Comparison of ENCODE assay signal across 15 cellular contexts in genomic region chr2:3868426-3868825, GRCh38.
DNase-seq lines count a peak whose midpoint lies in the region; ATAC-seq and TF ChIP-seq lines count a peak whose summit lies in the region.
"Had no signal": no experiment of that assay in that cellular context is flagged by ENCODE, and none has a peak within 500 bp of the region (broad histone marks: within the 10 kb centered on the region; RNA-seq: fewer than 3 reads in every experiment).

No MANE protein-coding gene starts in this region.

- no peak overlapping the region for H3K4me3 Mint-ChIP-seq in endodermal cell
- H3K4me3 Mint-ChIP-seq: CD14-positive monocyte; CD4-positive, alpha-beta memory T cell had no signal

- H3K9me3 ChIP-seq in heart left ventricle = no peaks in the 10 kb centered on the region
- no peaks in the 10 kb centered on the region for H3K9me3 ChIP-seq in esophagus muscularis mucosa
- no peaks in the 10 kb centered on the region for H3K9me3 ChIP-seq in osteoblast (ENCODE audit: low read depth, low read length)
- peaks cover 20% of the 10 kb centered on the region for H3K9me3 ChIP-seq in endodermal cell (ENCODE audit: control insufficient read depth, low read length)
- no peaks in the 10 kb centered on the region for H3K9me3 ChIP-seq in thyroid gland
- H3K9me3 ChIP-seq: BLaER1, HAP-1 had no signal

- H3K79me2 ChIP-seq in osteoblast (ENCODE audit: insufficient read depth, low read length) = no peaks in the 10 kb centered on the region

- no peaks in the 10 kb centered on the region for H3K36me3 ChIP-seq in heart left ventricle
- no peaks in the 10 kb centered on the region for H3K36me3 ChIP-seq in esophagus muscularis mucosa
- no peaks in the 10 kb centered on the region for H3K36me3 ChIP-seq in osteoblast (ENCODE audit: insufficient read depth, low read length)
- H3K36me3 ChIP-seq in endodermal cell (ENCODE audit: control insufficient read depth, insufficient read depth, low read length) = no peaks in the 10 kb centered on the region
- no peaks in the 10 kb centered on the region for H3K36me3 ChIP-seq in thyroid gland
- H3K36me3 ChIP-seq: BLaER1, HAP-1 had no signal

- WGBS in heart left ventricle, 4 donors = 83 to 90% (median 86%) methylated on average over 6 of the region's 6 CpGs
- WGBS in esophagus muscularis mucosa = 87% methylated on average over 6 of the region's 6 CpGs
- 92 to 98% methylated on average over 4 to 6 of the region's 6 CpGs for WGBS in endodermal cell (ENCODE audit: insufficient coverage in 1 of 2, insufficient read length in 1 of 2), 2 experiments
- WGBS in thyroid gland, 2 donors = 69 to 89% methylated on average over 6 of the region's 6 CpGs

- TF ChIP-seq CTCF in heart left ventricle (IDR thresholded peaks at IDR 0.05) = no peak
- TF ChIP-seq CTCF in esophagus muscularis mucosa (IDR thresholded peaks at IDR 0.05) = no peak
- no peak for TF ChIP-seq CTCF in osteoblast (IDR thresholded peaks at IDR 0.05; ENCODE audit: extremely low read depth, low read depth, low read length)
- no peak for TF ChIP-seq CTCF in endodermal cell (conservative IDR thresholded peaks at IDR 0.05)
- no peak for TF ChIP-seq CTCF in thyroid gland (IDR thresholded peaks at IDR 0.05)

- no peaks in the 10 kb centered on the region for H3K27me3 ChIP-seq in heart left ventricle
- H3K27me3 ChIP-seq in esophagus muscularis mucosa = no peaks in the 10 kb centered on the region
- no peaks in the 10 kb centered on the region for H3K27me3 ChIP-seq in osteoblast (ENCODE audit: insufficient read depth, low read length)
- no peaks in the 10 kb centered on the region for H3K27me3 ChIP-seq in endodermal cell (ENCODE audit: control insufficient read depth, insufficient read depth, low read length, poor library complexity, severe bottlenecking)
- no peaks in the 10 kb centered on the region for H3K27me3 ChIP-seq in thyroid gland
- H3K27me3 ChIP-seq: BLaER1 had no signal

- H3K4me3 ChIP-seq in heart left ventricle = no peak overlapping the region
- no peak overlapping the region for H3K4me3 ChIP-seq in esophagus muscularis mucosa
- H3K4me3 ChIP-seq in osteoblast (ENCODE audit: insufficient read depth, low read length) = no peak overlapping the region
- H3K4me3 ChIP-seq in endodermal cell (ENCODE audit: low read length) = no peak overlapping the region
- no peak overlapping the region for H3K4me3 ChIP-seq in thyroid gland (replicated peaks in 1 of 3)
- H3K4me3 ChIP-seq: BLaER1, HAP-1 had no signal

- TF ChIP-seq POLR2A in heart left ventricle (IDR thresholded peaks at IDR 0.05) (no peak), esophagus muscularis mucosa (IDR thresholded peaks at IDR 0.05; ENCODE audit: low read depth) (no peak), thyroid gland (IDR thresholded peaks at IDR 0.05) (no peak)

- no peak for DNase-seq in Right ventricle myocardium inferior (ENCODE audit: missing footprints)
- DNase-seq in heart left ventricle = no peak
- peak; percentile 60 for DNase-seq in esophagus muscularis mucosa (ENCODE audit: extremely low spot score)
- peak; percentile 73 for DNase-seq in osteoblast (ENCODE audit: insufficient read length, low spot score, missing footprints)
- no peak for DNase-seq in endodermal cell
- no peak for DNase-seq in thyroid gland
- DNase-seq in substantia nigra (lab: John Stamatoyannopoulos, UW) = no peak
- DNase-seq: 8988T; Calu3; CD4-positive, alpha-beta memory T cell; DMS79 treated with DMSO at 0.1 percent for 48 hours; EL had no signal

- H3K9ac ChIP-seq in endodermal cell (ENCODE audit: extremely low read depth, low read length, poor library complexity, severe bottlenecking) = no peak overlapping the region
- H3K9ac ChIP-seq: BLaER1 had no signal

- H3K36me3 Mint-ChIP-seq in endodermal cell (ENCODE audit: low read depth) = peaks cover 3% of the 10 kb centered on the region
- H3K36me3 Mint-ChIP-seq: CD14-positive monocyte; CD4-positive, alpha-beta memory T cell had no signal

- H3K4me2 ChIP-seq in osteoblast (ENCODE audit: insufficient read depth, low read length) = no peak overlapping the region
- H3K4me2 ChIP-seq: BLaER1 had no signal

- no peaks in the 10 kb centered on the region for H3K27me3 Mint-ChIP-seq in endodermal cell (ENCODE audit: insufficient read depth)

- H3K27ac ChIP-seq in heart left ventricle = no peak overlapping the region
- no peak overlapping the region for H3K27ac ChIP-seq in esophagus muscularis mucosa (replicated peaks in 1 of 4)
- H3K27ac ChIP-seq in osteoblast (ENCODE audit: low read depth, low read length) = no peak overlapping the region
- no peak overlapping the region for H3K27ac ChIP-seq in endodermal cell (ENCODE audit: low read depth, low read length)
- H3K27ac ChIP-seq in thyroid gland = no peak overlapping the region
- no peak overlapping the region for H3K27ac ChIP-seq in substantia nigra (ENCODE audit: low read depth, low read length, poor library complexity, severe bottlenecking)
- H3K27ac ChIP-seq: BLaER1 had no signal

- H2AFZ ChIP-seq in osteoblast (ENCODE audit: low read length) = no peak overlapping the region

- H3K9me3 Mint-ChIP-seq in endodermal cell = peaks cover 34% of the 10 kb centered on the region

- intact Hi-C loops in Right ventricle myocardium inferior (cut with DNase I) (no loop called here), heart left ventricle (cut with DNase I) (no loop called here), esophagus muscularis mucosa (cut with DNase I) (no loop called here), thyroid gland (cut with DNase I) (no loop called here)

- H3K27ac Mint-ChIP-seq in endodermal cell = no peak overlapping the region
- H3K27ac Mint-ChIP-seq: CD14-positive monocyte; CD4-positive, alpha-beta memory T cell had no signal

- TF ChIP-seq EP300 in esophagus muscularis mucosa (IDR thresholded peaks at IDR 0.05) = no peak

- H3K4me1 ChIP-seq in heart left ventricle (peaks cover 0 to 5% (median 0%) of the 10 kb centered on the region in 12 donors), esophagus muscularis mucosa (peaks cover 0 to 13% (median 12%) of the 10 kb centered on the region in 4 donors), osteoblast (ENCODE audit: insufficient read depth, low read length) (no peaks in the 10 kb centered on the region), endodermal cell (ENCODE audit: control insufficient read depth, insufficient read depth, low read length) (peaks cover 13% of the 10 kb centered on the region), thyroid gland (no peaks in the 10 kb centered on the region)
- H3K4me1 ChIP-seq: HAP-1 had no signal

- peaks cover 8% of the 10 kb centered on the region for H3K4me1 Mint-ChIP-seq in endodermal cell
- H3K4me1 Mint-ChIP-seq: CD14-positive monocyte had no signal

- H4K20me1 ChIP-seq in osteoblast (ENCODE audit: insufficient read depth, low read length) = no peaks in the 10 kb centered on the region
- H4K20me1 ChIP-seq: BLaER1 had no signal

- peak; percentile 17 for ATAC-seq in Right ventricle myocardium inferior
- no peak for ATAC-seq in heart left ventricle

Comparison
In these comparisons a context has a peak if more than half of its experiments do, and no peak if none do; other contexts are left out.
1. DNase-seq: peak in esophagus muscularis mucosa (single experiment) and osteoblast (single experiment); none in Right ventricle myocardium inferior (single experiment), heart left ventricle (0 of 5), endodermal cell (single experiment), thyroid gland (0 of 2) and substantia nigra (0 of 49).